21 cellular contexts compared by ENCODE assay signal in the genomic region with DNA sequence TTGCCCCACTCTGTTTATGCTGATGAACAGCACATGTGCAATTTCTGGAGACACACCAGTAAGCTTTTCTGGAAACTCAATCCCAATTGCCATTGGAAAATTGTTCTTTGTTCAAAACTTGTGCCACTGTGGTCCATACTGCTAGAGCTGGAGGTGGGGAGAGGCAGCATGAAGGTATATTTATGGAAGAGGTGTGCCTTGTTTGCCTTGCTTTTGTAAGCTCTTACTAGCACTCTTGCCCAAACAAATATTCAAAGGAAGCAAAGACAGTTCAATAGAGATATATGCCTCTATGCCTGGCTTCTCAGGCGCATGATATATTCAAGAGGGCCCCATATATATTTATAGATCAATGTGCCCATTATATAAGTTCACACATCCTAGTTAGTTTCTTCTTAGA.
"Had no signal": no experiment of that assay in that cellular context is flagged by ENCODE, and none has a peak within 500 bp of the region (broad histone marks: within the 10 kb centered on the region; RNA-seq: fewer than 3 reads in every experiment).

No MANE protein-coding gene starts in this region.

- DNase-seq: dorsolateral prefrontal cortex; effector CD4-positive, alpha-beta T cell; gastrocnemius medialis; heart left ventricle; kidney; left ventricle myocardium superior; lower lobe of right lung; naive thymus-derived CD8-positive, alpha-beta T cell; pancreas; right lobe of liver; small intestine; stimulated activated CD4-positive, alpha-beta T cell treated with anti-CD3 and anti-CD28 coated beads, Interleukin-2, amount 100 ng/mL, for 24 hours; stimulated activated CD4-positive, alpha-beta T cell treated with anti-CD3 and anti-CD28 coated beads, Interleukin-4, amount 100 ng/mL, for 24 hours; stimulated activated naive CD4-positive, alpha-beta T cell treated with Interleukin-2 at 50 U/mL for 16 hours; stomach; thyroid gland; trophoblast cell had no signal

- H3K4me3 Mint-ChIP-seq: naive thymus-derived CD8-positive, alpha-beta T cell; stimulated activated effector memory CD8-positive, alpha-beta T cell treated with anti-CD3 and anti-CD28 coated beads, Interleukin-12 subunit alpha, Interleukin-12 subunit beta, amount 100 ng/mL, for 72 hours had no signal

- H2AFZ ChIP-seq: hepatocyte had no signal

- H3K4me2 ChIP-seq: hepatocyte had no signal

- H3K9me3 ChIP-seq: gastrocnemius medialis, heart left ventricle, lower lobe of right lung, neutrophil, pancreas, right lobe of liver, stomach, thyroid gland, vagina had no signal

- H3K4me1 Mint-ChIP-seq: naive thymus-derived CD8-positive, alpha-beta T cell; stimulated activated effector memory CD8-positive, alpha-beta T cell treated with anti-CD3 and anti-CD28 coated beads, Interleukin-12 subunit alpha, Interleukin-12 subunit beta, amount 100 ng/mL, for 72 hours had no signal

- H3K27ac ChIP-seq: hepatocyte, lower lobe of right lung, neutrophil, pancreas, right lobe of liver, vagina had no signal

- H3K4me3 ChIP-seq: dorsolateral prefrontal cortex, gastrocnemius medialis, heart left ventricle, hepatocyte, lower lobe of right lung, pancreas, right lobe of liver, stomach, thyroid gland, vagina had no signal

- H3K4me1 ChIP-seq: pancreas, right lobe of liver had no signal

- H3K27ac Mint-ChIP-seq: naive thymus-derived CD8-positive, alpha-beta T cell; stimulated activated effector memory CD8-positive, alpha-beta T cell treated with anti-CD3 and anti-CD28 coated beads, Interleukin-12 subunit alpha, Interleukin-12 subunit beta, amount 100 ng/mL, for 72 hours had no signal

- H3K9me3 Mint-ChIP-seq: naive thymus-derived CD8-positive, alpha-beta T cell; stimulated activated effector memory CD8-positive, alpha-beta T cell treated with anti-CD3 and anti-CD28 coated beads, Interleukin-12 subunit alpha, Interleukin-12 subunit beta, amount 100 ng/mL, for 72 hours had no signal

- H3K36me3 Mint-ChIP-seq: naive thymus-derived CD8-positive, alpha-beta T cell; stimulated activated effector memory CD8-positive, alpha-beta T cell treated with anti-CD3 and anti-CD28 coated beads, Interleukin-12 subunit alpha, Interleukin-12 subunit beta, amount 100 ng/mL, for 72 hours had no signal

- H3K36me3 ChIP-seq: gastrocnemius medialis, neutrophil, pancreas, right lobe of liver, thyroid gland had no signal

- H3K27me3 ChIP-seq: dorsolateral prefrontal cortex, heart left ventricle, hepatocyte, neutrophil, right lobe of liver, stomach, thyroid gland, vagina had no signal
